In genomic region chr9:6907772-6908381, GRCh38 we compare ENCODE assay signal across 9 cellular contexts.
DNase-seq lines count a peak whose midpoint lies in the region; TF ChIP-seq lines count a peak whose summit lies in the region.
"Had no signal": no experiment of that assay in that cellular context is flagged by ENCODE, and none has a peak within 500 bp of the region (broad histone marks: within the 10 kb centered on the region; RNA-seq: fewer than 3 reads in every experiment).

No MANE protein-coding gene starts in this region.

- H3K4me2 ChIP-seq in OCI-LY1 (ENCODE audit: low read length) = no peak overlapping the region

- H2AFZ ChIP-seq in OCI-LY1 (ENCODE audit: low read length) = no peak overlapping the region

- no peak overlapping the region for H3K9ac ChIP-seq in OCI-LY1 (ENCODE audit: low read length)

- no peaks in the 10 kb centered on the region for H3K79me2 ChIP-seq in OCI-LY1 (ENCODE audit: insufficient read depth, low read length)

- no peaks in the 10 kb centered on the region for H4K20me1 ChIP-seq in OCI-LY1 (ENCODE audit: insufficient read depth, low read length)

- H3K27ac ChIP-seq in OCI-LY1 (ENCODE audit: low read depth, low read length, poor library complexity, severe bottlenecking) = no peak overlapping the region
- H3K27ac ChIP-seq: skin epidermis had no signal

- no peaks in the 10 kb centered on the region for H3K9me2 ChIP-seq in OCI-LY1 (ENCODE audit: low read depth, low read length)

- no peaks in the 10 kb centered on the region for H3F3A ChIP-seq in OCI-LY1 (ENCODE audit: insufficient read depth, low read length)

- H3K9me3 ChIP-seq in OCI-LY1 (ENCODE audit: low read length) = no peaks in the 10 kb centered on the region

- H3K4me1 ChIP-seq in OCI-LY1 (ENCODE audit: insufficient read depth, low read length, severe bottlenecking) = no peaks in the 10 kb centered on the region

- H3K27me3 ChIP-seq in OCI-LY1 (ENCODE audit: insufficient read depth, low read length) = no peaks in the 10 kb centered on the region

- peak; percentile 62 for TF ChIP-seq CTCF in OCI-LY1 (IDR thresholded peaks at IDR 0.05; ENCODE audit: low read length)

- H3K36me3 ChIP-seq in OCI-LY1 (ENCODE audit: insufficient read depth, low read length) = no peaks in the 10 kb centered on the region

- DNase-seq in NCI-H748 (lab: John Stamatoyannopoulos, UW; ENCODE audit: unreplicated experiment) (peak; percentile 23), NCI-H748 treated with DMSO at 0.1 percent for 48 hours (lab: John Stamatoyannopoulos, UW) (no peak), fibroblast of peridontal ligament (ENCODE audit: extremely low read depth) (peak; percentile 79), stromal cell of bone marrow (ENCODE audit: low read depth) (peak; percentile 18), T-helper 1 cell (no peak), activated T-cell treated with anti-CD3 and anti-CD28 coated beads for 4 hours (no peak)
- no peak for DNase-seq in activated T-cell treated with anti-CD3 and anti-CD28 coated beads, Interleukin-2, amount 50 U/mL, for 48 hours

- H3K4me3 ChIP-seq in OCI-LY1 (ENCODE audit: low read depth, low read length, poor library complexity, severe bottlenecking) = no peak overlapping the region
- H3K4me3 ChIP-seq: skin epidermis had no signal

Comparison
In these comparisons a context has a peak if more than half of its experiments do, and no peak if none do; other contexts are left out.
1. DNase-seq: peak in NCI-H748 (single experiment), fibroblast of peridontal ligament (single experiment) and stromal cell of bone marrow (single experiment); none in NCI-H748 treated with DMSO at 0.1 percent for 48 hours (single experiment), T-helper 1 cell (0 of 5), activated T-cell treated with anti-CD3 and anti-CD28 coated beads for 4 hours (single experiment) and activated T-cell treated with anti-CD3 and anti-CD28 coated beads, Interleukin-2, amount 50 U/mL, for 48 hours (0 of 2).